ENCODE assay signal across 1 cellular context in the genomic region with DNA sequence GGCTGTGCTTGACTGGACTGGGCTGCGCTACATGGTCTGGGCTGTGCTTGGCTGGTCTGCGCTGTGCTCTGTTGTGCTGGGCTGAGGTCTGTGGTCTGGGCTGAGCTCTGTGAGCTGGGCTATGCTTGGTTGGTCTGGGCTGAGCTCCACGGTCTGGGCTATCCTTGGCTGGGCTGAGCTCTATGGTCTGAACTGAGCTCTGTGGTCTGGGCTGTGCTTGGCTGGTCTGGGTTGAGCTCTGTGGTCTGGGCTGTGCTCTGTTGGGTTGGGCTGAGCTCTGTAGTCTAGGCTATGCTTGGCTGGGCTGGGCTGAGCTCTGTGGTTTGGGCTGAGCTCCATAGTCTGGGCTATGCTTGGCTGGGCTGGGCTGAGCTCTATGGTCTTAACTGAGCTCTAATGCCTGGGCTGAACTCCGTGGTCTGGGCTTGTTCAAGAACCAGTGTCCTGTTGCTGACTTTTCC.
TF ChIP-seq lines count a peak whose summit lies in the region.

No MANE protein-coding gene starts in this region.

TF ChIP-seq in HCT116, 20 proteins besides CTCF, POLR2A, EP300 and RAD21 (continued from another document):
- TF ChIP-seq REST (IDR thresholded peaks at IDR 0.05; ENCODE audit: low read depth) (no peak), ZNF274 (IDR thresholded peaks at IDR 0.05; ENCODE audit: low read depth, low read length) (no peak)
